In the genomic region with DNA sequence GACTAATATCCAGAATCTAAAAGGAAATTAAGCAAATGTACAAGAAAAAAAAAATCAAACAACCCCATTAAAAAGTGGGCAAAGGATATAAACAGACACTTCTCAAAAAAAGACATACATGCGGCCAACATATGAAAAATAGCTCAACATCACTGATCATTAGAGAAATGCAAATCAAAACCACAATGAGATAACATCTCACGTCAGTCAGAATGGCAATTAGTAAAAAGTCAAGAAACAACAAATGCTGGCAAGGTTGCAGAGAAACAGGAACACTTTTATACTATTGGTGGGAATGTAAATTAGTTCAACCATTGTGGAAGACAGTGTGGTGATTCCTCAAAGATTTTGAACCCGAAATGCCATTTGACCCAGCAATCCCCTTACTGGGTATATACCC, we compare ENCODE assay signal across 6 cellular contexts.
DNase-seq lines count a peak whose midpoint lies in the region; ATAC-seq, FAIRE-seq and TF ChIP-seq lines count a peak whose summit lies in the region.
"Not testable (repeated sequence)": the region's sequence is repeated elsewhere in the genome, so short reads cannot be mapped to it uniquely, and the experiment has no call there.

No MANE protein-coding gene starts in this region.

- DNase-seq in GM18507 (ENCODE audit: extremely low spot score, insufficient read length, low read depth); GM12878 (ENCODE audit: low read depth, low spot score); K562 (ENCODE audit: extremely low read depth in 1 of 4, low spot score in 3 of 4); small intestine: not testable (repeated sequence)
- peak; percentile 3 for DNase-seq in NAMALWA (ENCODE audit: low spot score)
- peak; percentile 40 for DNase-seq in NCI-H526 treated with DMSO at 0.1 percent for 48 hours (lab: John Stamatoyannopoulos, UW)

- intact Hi-C loops in GM12878 (cut with micrococcal nuclease; ENCODE audit: unreplicated experiment); K562 (cut with micrococcal nuclease): not testable (repeated sequence)

- RAD21 ChIA-PET in GM12878 (lab: Charles Lee; ENCODE audit: unreplicated experiment), result not testable (repeated sequence)

- not testable (repeated sequence) for H3K9ac ChIP-seq in GM12878 (ENCODE audit: control insufficient read depth, insufficient read depth, low read length); K562 (ENCODE audit: insufficient read depth in 1 of 2, low read depth in 2 of 2, low read length in 2 of 2)

- POLR2A ChIA-PET in GM12878 (lab: Charles Lee); K562 (lab: Yijun Ruan, JAX): not testable (repeated sequence)

- TF ChIP-seq EP300 in GM12878 (IDR thresholded peaks at IDR 0.05; ENCODE audit: borderline replicate concordance in 1 of 2, control insufficient read depth in 1 of 2, low read depth in 2 of 2, low read length in 2 of 2); K562 (IDR thresholded peaks at IDR 0.05; ENCODE audit: low read length): not testable (repeated sequence)

- H3K36me3 ChIP-seq in GM12878 (ENCODE audit: control insufficient read depth in 2 of 2, insufficient read depth in 2 of 2, low read length in 1 of 2); small intestine (ENCODE audit: control insufficient read depth in 2 of 2, insufficient read depth in 2 of 2, low read length in 2 of 2): not testable (repeated sequence)
- H3K36me3 ChIP-seq in K562 (ENCODE audit: control insufficient read depth, insufficient read depth, low read length), result peaks cover 19% of the 10 kb centered on the region

- CTCF ChIA-PET in GM12878 (lab: Yijun Ruan, JAX); K562 (lab: Yijun Ruan, JAX; ENCODE audit: low intra/inter-chr PET ratio): not testable (repeated sequence)

- not testable (repeated sequence) for H3K4me2 ChIP-seq in GM12878 (ENCODE audit: control insufficient read depth, insufficient read depth); K562 (ENCODE audit: insufficient read depth, low read length)

- H3K9me3 ChIP-seq in GM12878 (replicated peaks; ENCODE audit: control insufficient read depth, insufficient read depth, low read length); K562 (replicated peaks; ENCODE audit: control insufficient read depth, insufficient read depth, low read depth, low read length); small intestine (ENCODE audit: control insufficient read depth, low read depth): not testable (repeated sequence)

- not testable (repeated sequence) for H2AFZ ChIP-seq in GM12878 (ENCODE audit: control insufficient read depth, low read depth, low read length); K562 (ENCODE audit: low read depth, low read length)

- not testable (repeated sequence) for TF ChIP-seq POLR2A in GM12878 (IDR thresholded peaks at IDR 0.05; ENCODE audit: low read depth, low read length); K562 (conservative IDR thresholded peaks at IDR 0.05)

- H3K4me1 ChIP-seq in GM12878 (ENCODE audit: control insufficient read depth, insufficient read depth, low read length); K562 (replicated peaks in 1 of 2; ENCODE audit: control insufficient read depth in 2 of 2, insufficient read depth in 2 of 2, low read length in 2 of 2); small intestine (ENCODE audit: control insufficient read depth in 2 of 2, insufficient read depth in 1 of 2, low read depth in 1 of 2, low read length in 1 of 2): not testable (repeated sequence)

- not testable (repeated sequence) for H3K9me1 ChIP-seq in K562 (ENCODE audit: control insufficient read depth, insufficient read depth, low read length)

- H3K27me3 ChIP-seq in GM12878 (replicated peaks in 1 of 2; ENCODE audit: control insufficient read depth in 2 of 2, insufficient read depth in 2 of 2, low read length in 1 of 2); K562 (ENCODE audit: control insufficient read depth in 2 of 2, insufficient read depth in 2 of 2, low read length in 2 of 2); small intestine (ENCODE audit: control insufficient read depth in 2 of 2, insufficient read depth in 2 of 2, low read length in 2 of 2): not testable (repeated sequence)

- WGBS in GM12878 (ENCODE audit: insufficient coverage, insufficient replicate concordance, low lambda C conversion rate, missing lambda C conversion rate), result 37% methylated on average over 3 of the region's 3 CpGs
- WGBS in K562 (ENCODE audit: insufficient coverage, low coverage, missing lambda C conversion rate), result 78% methylated on average over 3 of the region's 3 CpGs
- WGBS in small intestine, 3 donors, result 80 to 93% (median 83%) methylated on average over 3 of the region's 3 CpGs

- FAIRE-seq in GM18507 (lab: Jason Lieb, UNC) (peak; percentile 57), small intestine (lab: Jason Lieb, UNC) (peak; percentile 5)
- FAIRE-seq in GM12878 (lab: Jason Lieb, UNC); K562 (lab: Jason Lieb, UNC): not testable (repeated sequence)

- not testable (repeated sequence) for H4K20me1 ChIP-seq in GM12878 (ENCODE audit: control insufficient read depth, insufficient read depth); K562 (replicated peaks; ENCODE audit: control insufficient read depth, insufficient read depth, low read length)

- not testable (repeated sequence) for H3K79me2 ChIP-seq in GM12878 (ENCODE audit: control insufficient read depth, insufficient read depth, low read length); K562 (ENCODE audit: control insufficient read depth, insufficient read depth, low read length)

- not testable (repeated sequence) for ATAC-seq in GM12878, K562

- SMC1A ChIA-PET in GM12878 (lab: Charles Lee; ENCODE audit: uncharacterized antibody, unreplicated experiment), result not testable (repeated sequence)

- in situ Hi-C loops in GM12878 (cut with MboI); K562 (cut with MboI): not testable (repeated sequence)

- BruUV-seq in GM12878 (replicated peaks; lab: Mats Ljungman, UMichigan); K562 (replicated peaks; lab: Mats Ljungman, UMichigan): not testable (repeated sequence)

- TF ChIP-seq CTCF in GM12878 (IDR thresholded peaks at IDR 0.05 in 2 of 3, conservative IDR thresholded peaks at IDR 0.05 in 1 of 3; ENCODE audit: control insufficient read depth in 2 of 3, extremely low read depth in 1 of 3, insufficient read depth in 1 of 3, low read depth in 3 of 3, low read length in 3 of 3); K562 (IDR thresholded peaks at IDR 0.05 in 2 of 3, conservative IDR thresholded peaks at IDR 0.05 in 1 of 3; ENCODE audit: insufficient read depth in 2 of 3, low read depth in 1 of 3, low read length in 3 of 3): not testable (repeated sequence)

- H3K4me3 ChIP-seq in GM12878; K562; small intestine (ENCODE audit: low read depth in 1 of 2, low read length in 2 of 2): not testable (repeated sequence)

- not testable (repeated sequence) for TF ChIP-seq RAD21 in GM12878 (IDR thresholded peaks at IDR 0.05; ENCODE audit: insufficient read depth, low read depth, low read length); K562 (CRISPR knock-in tag; conservative IDR thresholded peaks at IDR 0.05 in 1 of 2, IDR thresholded peaks at IDR 0.05 in 1 of 2)

- not testable (repeated sequence) for H3K27ac ChIP-seq in GM12878 (ENCODE audit: control insufficient read depth, insufficient read depth); K562 (ENCODE audit: extremely low read depth, low read depth, low read length); small intestine (ENCODE audit: low read depth in 1 of 2, low read length in 1 of 2)

TF ChIP-seq in GM12878, 131 proteins besides CTCF, POLR2A, EP300 and RAD21 (continues in another document):
- TF ChIP-seq ATF7 (IDR thresholded peaks at IDR 0.05; ENCODE audit: low read depth) (peak; percentile 85), NBN (IDR thresholded peaks at IDR 0.05) (0 out of 2 replicates have a peak, but pooled peaks have one; percentile 47), RUNX3 (IDR thresholded peaks at IDR 0.05; ENCODE audit: low read length) (peak; percentile 28; the same call in 1 of the 2 replicates), MEF2B (IDR thresholded peaks at IDR 0.05; ENCODE audit: partially characterized antibody, poor library complexity, severe bottlenecking) (peak; percentile 17)

TF ChIP-seq in K562, 482 proteins besides CTCF, POLR2A, EP300 and RAD21:
- TF ChIP-seq MEIS2 (IDR thresholded peaks at IDR 0.05; ENCODE audit: partially characterized antibody), result peak; percentile 30
TF ChIP-seq in K562: peak in this region for 1; not testable (repeated sequence) for 481.
